Comparison of ENCODE assay signal across 3 cellular contexts in the genomic region with DNA sequence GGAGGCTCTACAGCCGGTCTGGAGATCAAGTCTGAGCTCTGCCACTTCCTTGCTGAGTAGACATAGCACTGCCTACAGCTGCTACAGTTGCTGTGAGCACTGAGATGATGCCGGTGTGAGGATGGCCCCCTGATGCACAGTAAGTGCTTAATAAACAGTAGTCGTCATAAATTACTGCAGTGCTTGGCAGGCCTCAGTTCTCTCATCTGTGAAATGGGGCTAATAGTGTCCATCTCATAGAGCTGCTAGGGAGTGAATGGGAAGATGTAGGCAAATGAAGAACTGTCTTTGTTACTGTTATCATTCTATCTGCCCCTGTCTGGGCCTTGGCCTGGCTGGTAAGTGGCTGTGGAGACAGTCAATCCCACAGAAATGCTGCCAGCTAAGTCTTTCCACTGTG.
TF ChIP-seq lines count a peak whose summit lies in the region.

No MANE protein-coding gene starts in this region.

TF ChIP-seq in HepG2, 621 proteins besides CTCF, POLR2A, EP300 and RAD21:
- TF ChIP-seq, protein P1, sequence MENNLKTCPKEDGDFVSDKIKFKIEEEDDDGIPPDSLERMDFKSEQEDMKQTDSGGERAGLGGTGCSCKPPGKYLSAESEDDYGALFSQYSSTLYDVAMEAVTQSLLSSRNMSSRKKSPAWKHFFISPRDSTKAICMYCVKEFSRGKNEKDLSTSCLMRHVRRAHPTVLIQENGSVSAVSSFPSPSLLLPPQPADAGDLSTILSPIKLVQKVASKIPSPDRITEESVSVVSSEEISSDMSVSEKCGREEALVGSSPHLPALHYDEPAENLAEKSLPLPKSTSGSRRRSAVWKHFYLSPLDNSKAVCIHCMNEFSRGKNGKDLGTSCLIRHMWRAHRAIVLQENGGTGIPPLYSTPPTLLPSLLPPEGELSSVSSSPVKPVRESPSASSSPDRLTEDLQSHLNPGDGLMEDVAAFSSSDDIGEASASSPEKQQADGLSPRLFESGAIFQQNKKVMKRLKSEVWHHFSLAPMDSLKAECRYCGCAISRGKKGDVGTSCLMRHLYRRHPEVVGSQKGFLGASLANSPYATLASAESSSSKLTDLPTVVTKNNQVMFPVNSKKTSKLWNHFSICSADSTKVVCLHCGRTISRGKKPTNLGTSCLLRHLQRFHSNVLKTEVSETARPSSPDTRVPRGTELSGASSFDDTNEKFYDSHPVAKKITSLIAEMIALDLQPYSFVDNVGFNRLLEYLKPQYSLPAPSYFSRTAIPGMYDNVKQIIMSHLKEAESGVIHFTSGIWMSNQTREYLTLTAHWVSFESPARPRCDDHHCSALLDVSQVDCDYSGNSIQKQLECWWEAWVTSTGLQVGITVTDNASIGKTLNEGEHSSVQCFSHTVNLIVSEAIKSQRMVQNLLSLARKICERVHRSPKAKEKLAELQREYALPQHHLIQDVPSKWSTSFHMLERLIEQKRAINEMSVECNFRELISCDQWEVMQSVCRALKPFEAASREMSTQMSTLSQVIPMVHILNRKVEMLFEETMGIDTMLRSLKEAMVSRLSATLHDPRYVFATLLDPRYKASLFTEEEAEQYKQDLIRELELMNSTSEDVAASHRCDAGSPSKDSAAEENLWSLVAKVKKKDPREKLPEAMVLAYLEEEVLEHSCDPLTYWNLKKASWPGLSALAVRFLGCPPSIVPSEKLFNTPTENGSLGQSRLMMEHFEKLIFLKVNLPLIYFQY (CRISPR knock-in tag; IDR thresholded peaks at IDR 0.05; ENCODE audit: borderline replicate concordance), result no peak
- peak; percentile 79 for TF ChIP-seq ZNF629 (CRISPR knock-in tag; conservative IDR thresholded peaks at IDR 0.05)
- no peak for TF ChIP-seq NFYB (CRISPR knock-in tag; IDR thresholded peaks at IDR 0.05)
- TF ChIP-seq SAP130 (CRISPR knock-in tag; IDR thresholded peaks at IDR 0.05; ENCODE audit: low read depth), result no peak

TF ChIP-seq in K562, 482 proteins besides CTCF, POLR2A, EP300 and RAD21:
- TF ChIP-seq BCOR (IDR thresholded peaks at IDR 0.05) (peak; percentile 49; the same call in 1 of the 2 replicates), KDM1A (IDR thresholded peaks at IDR 0.05) (0 out of 4 replicates have a peak, but pooled peaks of 1 of the 2 experiments have one; percentile 18), ZBTB8A (IDR thresholded peaks at IDR 0.05; ENCODE audit: partially characterized antibody) (no peak), RBM25 (IDR thresholded peaks at IDR 0.05; ENCODE audit: low read depth, low read length, severe bottlenecking) (peak; percentile 70)
- TF ChIP-seq, protein P2, sequence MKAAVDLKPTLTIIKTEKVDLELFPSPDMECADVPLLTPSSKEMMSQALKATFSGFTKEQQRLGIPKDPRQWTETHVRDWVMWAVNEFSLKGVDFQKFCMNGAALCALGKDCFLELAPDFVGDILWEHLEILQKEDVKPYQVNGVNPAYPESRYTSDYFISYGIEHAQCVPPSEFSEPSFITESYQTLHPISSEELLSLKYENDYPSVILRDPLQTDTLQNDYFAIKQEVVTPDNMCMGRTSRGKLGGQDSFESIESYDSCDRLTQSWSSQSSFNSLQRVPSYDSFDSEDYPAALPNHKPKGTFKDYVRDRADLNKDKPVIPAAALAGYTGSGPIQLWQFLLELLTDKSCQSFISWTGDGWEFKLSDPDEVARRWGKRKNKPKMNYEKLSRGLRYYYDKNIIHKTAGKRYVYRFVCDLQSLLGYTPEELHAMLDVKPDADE (conservative IDR thresholded peaks at IDR 0.05; ENCODE audit: control insufficient read depth, low read depth, low read length), result no peak

TF ChIP-seq in H1, 55 proteins besides CTCF, POLR2A, EP300 and RAD21:
- TF ChIP-seq PHF8 (conservative IDR thresholded peaks at IDR 0.05; ENCODE audit: low read depth, low read length) (no peak), YY1 (IDR thresholded peaks at IDR 0.05; ENCODE audit: low read depth, low read length) (no peak), TCF12 (IDR thresholded peaks at IDR 0.05; ENCODE audit: low read depth, low read length) (no peak), KDM1A (IDR thresholded peaks at IDR 0.05; ENCODE audit: borderline replicate concordance, low read length) (0 out of 2 replicates have a peak, but pooled peaks have one; percentile 23), SP4 (IDR thresholded peaks at IDR 0.05; ENCODE audit: low read length) (no peak), ASH2L (IDR thresholded peaks at IDR 0.05; ENCODE audit: low read length) (no peak), SIRT6 (IDR thresholded peaks at IDR 0.05; ENCODE audit: low read length) (no peak)
TF ChIP-seq in H1: peak in this region for 1.
